36 cellular contexts compared by ENCODE assay signal in genomic region chr3:17103579-17103978, GRCh38.
"Had no signal": no experiment of that assay in that cellular context is flagged by ENCODE, and none has a peak within 500 bp of the region (broad histone marks: within the 10 kb centered on the region; RNA-seq: fewer than 3 reads in every experiment).

No MANE protein-coding gene starts in this region.

- DNase-seq: Karpas-422, Kasumi-1, MG63, MM.1S, MV-4-11, NCI-H1048, NCI-H1092, NCI-H1092 treated with DMSO at 0.1 percent for 48 hours, NCI-H1105, NCI-H1105 treated with DMSO at 0.1 percent for 48 hours, NCI-H1417, NCI-H1436, NCI-H1436 treated with DMSO at 0.1 percent for 48 hours, NCI-H146, NCI-H1694, NCI-H1694 treated with DMSO at 0.1 percent for 48 hours, NCI-H187, NCI-H187 treated with DMSO at 0.1 percent for 48 hours, NCI-H1930, NCI-H2029, NCI-H2029 treated with DMSO at 0.1 percent for 48 hours, NCI-H2081, NCI-H2081 treated with DMSO at 0.1 percent for 48 hours, NCI-H2107, NCI-H2171, NCI-H2171 treated with DMSO at 0.1 percent for 48 hours, NCI-H2227 treated with DMSO at 0.1 percent for 48 hours, NCI-H226, NCI-H345, NCI-H446, NCI-H446 treated with DMSO at 0.1 percent for 48 hours, NCI-H510A, NCI-H510A treated with DMSO at 0.1 percent for 48 hours, NCI-H524, NCI-H524 treated with DMSO at 0.1 percent for 48 hours, NCI-H526 had no signal

- H3K9me3 ChIP-seq: MG63 had no signal

- H3K27me3 ChIP-seq: MG63 had no signal

- H3K36me3 ChIP-seq: MG63 had no signal

- H3K4me3 ChIP-seq: MG63 had no signal
